Comparison of ENCODE assay signal across 27 cellular contexts in the genomic region with DNA sequence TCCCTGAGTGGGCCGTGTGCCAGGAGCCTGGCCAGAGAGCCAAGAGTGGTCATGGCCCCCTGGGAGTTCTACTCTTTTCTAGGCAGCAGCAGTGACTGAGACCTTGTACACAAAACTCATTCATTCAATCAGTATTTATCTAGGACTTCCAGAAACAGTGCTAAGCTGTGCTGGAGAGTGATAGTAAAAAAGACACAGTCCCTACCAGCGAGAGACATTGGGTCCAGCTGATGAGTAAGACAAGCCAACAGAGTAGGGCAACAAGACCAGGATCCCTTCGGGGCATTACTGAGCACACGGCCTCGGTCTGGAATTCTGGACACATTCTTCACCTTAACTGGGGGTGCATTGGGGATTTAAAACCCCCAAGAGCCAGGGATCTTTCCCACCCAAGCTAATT.
"Had no signal": no experiment of that assay in that cellular context is flagged by ENCODE, and none has a peak within 500 bp of the region (broad histone marks: within the 10 kb centered on the region; RNA-seq: fewer than 3 reads in every experiment).

No MANE protein-coding gene starts in this region.

- ATAC-seq: esophagus mucosa; gastrocnemius medialis; left lung; lower lobe of right lung; naive thymus-derived CD8-positive, alpha-beta T cell; sciatic nerve; stimulated activated effector memory CD8-positive, alpha-beta T cell treated with anti-CD3 and anti-CD28 coated beads, Interleukin-12 subunit alpha, Interleukin-12 subunit beta, amount 100 ng/mL, for 72 hours had no signal

- H3K27ac ChIP-seq: colonic mucosa, epithelial cell of prostate, gastrocnemius medialis, left lung, lower lobe of right lung, prostate gland, stomach, thyroid gland had no signal

- H3K4me3 ChIP-seq: colonic mucosa, gastrocnemius medialis, left lung, lower lobe of right lung, prostate gland, smooth muscle cell, stomach, thyroid gland had no signal

- DNase-seq: colonic mucosa; effector CD8-positive, alpha-beta T cell; endodermal cell; foreskin fibroblast; gastrocnemius medialis; head of caudate nucleus; hippocampal formation; left cardiac atrium; left lung; lower lobe of right lung; naive thymus-derived CD8-positive, alpha-beta T cell; nephron progenitor cell; nucleus accumbens; stimulated activated CD4-positive, alpha-beta T cell treated with anti-CD3 and anti-CD28 coated beads, Interleukin-12 subunit alpha, Interleukin-12 subunit beta, amount 100 ng/mL, for 4 hours; stimulated activated CD4-positive, alpha-beta T cell treated with anti-CD3 and anti-CD28 coated beads, Interleukin-1b, Interleukin-23, amount 100 ng/mL, for 48 hours; stimulated activated CD4-positive, alpha-beta T cell treated with anti-CD3 and anti-CD28 coated beads, Interleukin-4, amount 100 ng/mL, for 24 hours; stimulated activated naive CD4-positive, alpha-beta T cell treated with Interleukin-2 at 50 U/mL for 16 hours; stomach; thyroid gland; trophoblast cell had no signal

- H3K36me3 ChIP-seq: colonic mucosa, gastrocnemius medialis, left lung, lower lobe of right lung, prostate gland, stomach, thyroid gland had no signal

- H3K9me3 ChIP-seq: colonic mucosa, gastrocnemius medialis, left lung, lower lobe of right lung, prostate gland, stomach, thyroid gland had no signal

- FAIRE-seq: islet of Langerhans had no signal

- H3K4me2 ChIP-seq: smooth muscle cell had no signal
